Comparison of ENCODE assay signal across 32 cellular contexts in the genomic region with DNA sequence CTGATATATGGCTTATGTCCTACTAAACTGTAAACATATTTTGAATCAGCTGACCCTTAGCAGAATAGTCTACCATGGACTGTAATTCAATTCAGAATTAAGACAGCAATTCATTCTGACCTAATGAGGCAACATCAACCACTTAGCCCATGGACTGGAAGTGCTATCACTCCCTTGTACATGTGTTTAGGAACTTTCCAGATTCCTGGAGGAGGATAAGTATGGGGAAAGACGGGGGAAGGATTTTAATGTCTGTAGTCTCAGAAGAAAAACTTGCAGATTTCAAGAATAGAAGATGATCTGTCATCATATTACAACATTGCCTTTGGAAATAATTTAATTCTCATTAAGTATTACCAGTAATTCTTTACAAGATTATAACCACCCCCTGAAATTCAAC. TPM values are rescaled to one million over a fixed set of nuclear protein-coding genes. Genes with fewer than 3 reads are reported as not detected.
"Had no signal": no experiment of that assay in that cellular context is flagged by ENCODE, and none has a peak within 500 bp of the region (broad histone marks: within the 10 kb centered on the region; RNA-seq: fewer than 3 reads in every experiment).

No MANE protein-coding gene starts in this region.

- H2AFZ ChIP-seq: parathyroid adenoma had no signal

- H3K79me2 ChIP-seq: parathyroid adenoma had no signal

- H3K9me3 ChIP-seq: neutrophil, ovary, psoas muscle, right lobe of liver, thoracic aorta, thyroid gland, vagina had no signal

- H3K9ac ChIP-seq: parathyroid adenoma had no signal

- H3K9me3 Mint-ChIP-seq: stimulated activated naive CD8-positive, alpha-beta T cell treated with anti-CD3 and anti-CD28 coated beads, Interleukin-15, Interleukin-2, amounts not matched to agents 100 ng/mL and 50 ng/mL, for 24 hours had no signal

- H3K27ac Mint-ChIP-seq: naive thymus-derived CD4-positive, alpha-beta T cell; natural killer cell; nephron; progenitor cell of endocrine pancreas; stimulated activated naive B cell treated with anti-CD40 and anti-IgM and Interleukin-4, amounts not matched to agents 10 μg/mL and 1 μg/mL and 100 μg/mL, for 72 hours; stimulated activated naive CD8-positive, alpha-beta T cell treated with anti-CD3 and anti-CD28 coated beads, Interleukin-15, Interleukin-2, amounts not matched to agents 100 ng/mL and 50 ng/mL, for 24 hours had no signal

- ATAC-seq: naive thymus-derived CD4-positive, alpha-beta T cell; natural killer cell; psoas muscle; right cardiac atrium; right lobe of liver; stimulated activated naive B cell treated with anti-CD40 and anti-IgM and Interleukin-4, amounts not matched to agents 10 μg/mL and 1 μg/mL and 100 μg/mL, for 72 hours had no signal

- H3K36me3 Mint-ChIP-seq: natural killer cell; stimulated activated naive B cell treated with anti-CD40 and anti-IgM and Interleukin-4, amounts not matched to agents 10 μg/mL and 1 μg/mL and 100 μg/mL, for 72 hours had no signal

- DNase-seq: naive thymus-derived CD4-positive, alpha-beta T cell; natural killer cell; occipital lobe; ovary; posterior cingulate gyrus; psoas muscle; right cardiac atrium; right lobe of liver; sigmoid colon; spleen; stimulated activated CD4-positive, alpha-beta T cell treated with anti-CD3 and anti-CD28 coated beads, Interleukin-12 subunit alpha, Interleukin-12 subunit beta, amount 100 ng/mL, for 4 hours; stimulated activated CD4-positive, alpha-beta T cell treated with anti-CD3 and anti-CD28 coated beads, Interleukin-1b, Interleukin-23, amount 100 ng/mL, for 48 hours; stimulated activated CD4-positive, alpha-beta T cell treated with anti-CD3 and anti-CD28 coated beads, Interleukin-4, amount 100 ng/mL, for 1 hour; stimulated activated CD4-positive, alpha-beta T cell treated with anti-CD3 and anti-CD28 coated beads, Interleukin-4, amount 100 ng/mL, for 4 hours; stimulated activated CD8-positive, alpha-beta memory T cell treated with anti-CD3 and anti-CD28 coated beads, Interleukin-4, amount 100 ng/mL, for 48 hours; stimulated activated naive B cell treated with anti-CD40 and anti-IgM and Interleukin-4, amounts not matched to agents 10 μg/mL and 1 μg/mL and 100 μg/mL, for 72 hours; stimulated activated naive CD4-positive, alpha-beta T cell treated with Interleukin-2 at 50 U/mL for 16 hours; stomach; thyroid gland; trophoblast cell; upper lobe of left lung had no signal

- H3K4me3 ChIP-seq: ovary, psoas muscle, right lobe of liver, sigmoid colon, skin epidermis, smooth muscle cell, spleen, stomach, thoracic aorta, thyroid gland, tibial nerve, upper lobe of left lung, vagina had no signal

- H3K4me3 Mint-ChIP-seq: naive thymus-derived CD4-positive, alpha-beta T cell; natural killer cell; nephron; neural crest cell; stimulated activated naive B cell treated with anti-CD40 and anti-IgM and Interleukin-4, amounts not matched to agents 10 μg/mL and 1 μg/mL and 100 μg/mL, for 72 hours; stimulated activated naive CD8-positive, alpha-beta T cell treated with anti-CD3 and anti-CD28 coated beads, Interleukin-15, Interleukin-2, amounts not matched to agents 100 ng/mL and 50 ng/mL, for 24 hours had no signal

- H3K36me3 ChIP-seq: neutrophil, ovary, right lobe of liver, sigmoid colon, spleen, stomach, thoracic aorta, thyroid gland, tibial nerve, upper lobe of left lung, vagina had no signal

- H3K4me1 Mint-ChIP-seq: naive thymus-derived CD4-positive, alpha-beta T cell; natural killer cell; nephron; neural crest cell; stimulated activated naive B cell treated with anti-CD40 and anti-IgM and Interleukin-4, amounts not matched to agents 10 μg/mL and 1 μg/mL and 100 μg/mL, for 72 hours had no signal

- H3K4me1 ChIP-seq: parathyroid adenoma, psoas muscle, right lobe of liver, sigmoid colon, spleen, stomach, thyroid gland, tibial nerve, upper lobe of left lung, vagina had no signal

- H3K4me2 ChIP-seq: smooth muscle cell had no signal

- H3K27ac ChIP-seq: neutrophil, ovary, parathyroid adenoma, psoas muscle, right lobe of liver, sigmoid colon, skin epidermis, spleen, stomach, thoracic aorta, thyroid gland, tibial nerve, upper lobe of left lung, vagina had no signal

- H3K27me3 Mint-ChIP-seq: progenitor cell of endocrine pancreas; stimulated activated naive B cell treated with anti-CD40 and anti-IgM and Interleukin-4, amounts not matched to agents 10 μg/mL and 1 μg/mL and 100 μg/mL, for 72 hours had no signal

- H3K27me3 ChIP-seq: neutrophil, ovary, right lobe of liver, sigmoid colon, stomach, thyroid gland, tibial nerve, upper lobe of left lung, vagina had no signal

RNA-seq across cellular contexts. Expression of a gene that starts 56.3 kb away (rescaled TPM):
- total RNA-seq: naive thymus-derived CD4-positive, alpha-beta T cell; natural killer cell; progenitor cell of endocrine pancreas had no signal
- polyA plus RNA-seq: naive thymus-derived CD4-positive, alpha-beta T cell had no signal
